ENCODE assay signal across 11 cellular contexts in the genomic region with DNA sequence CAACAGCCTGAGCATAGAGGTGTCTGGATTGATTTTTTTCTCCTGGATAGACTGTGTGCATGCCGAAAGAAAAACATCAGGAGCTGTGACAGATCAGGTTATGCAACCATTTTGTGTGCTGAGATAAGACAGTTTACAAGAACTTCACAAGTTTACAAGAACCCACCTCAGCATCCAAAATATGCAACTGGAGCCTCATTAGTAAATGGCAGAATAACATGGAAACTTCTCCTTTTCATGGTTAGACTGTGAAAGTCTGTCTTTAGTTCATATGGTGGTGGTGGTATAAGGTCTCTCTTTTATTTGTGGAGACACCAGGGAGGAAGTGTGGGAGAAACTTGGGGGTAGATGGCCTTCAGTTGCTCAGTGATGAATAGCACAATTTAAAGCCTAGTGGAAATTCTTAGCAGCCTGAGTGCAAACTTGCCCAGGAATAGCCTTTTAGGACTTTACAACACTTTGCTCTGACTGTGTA. TPM values are rescaled to one million over a fixed set of nuclear protein-coding genes. Genes with fewer than 3 reads are reported as not detected.
DNase-seq lines count a peak whose midpoint lies in the region; ATAC-seq and TF ChIP-seq lines count a peak whose summit lies in the region.
"Had no signal": no experiment of that assay in that cellular context is flagged by ENCODE, and none has a peak within 500 bp of the region (broad histone marks: within the 10 kb centered on the region; RNA-seq: fewer than 3 reads in every experiment).

No MANE protein-coding gene starts in this region.

- peaks cover 64% of the 10 kb centered on the region for H3K4me1 Mint-ChIP-seq in nephron

- peak overlapping the region in 3 of 10 experiments; percentile 15 to 36 (median 35); a peak in 1 of 20 replicates for H3K4me3 ChIP-seq in BLaER1 treated with 17β-estradiol and CSF1 and Interleukin-3, amounts not matched to agents 10 nM and 100 nM
- H3K4me3 ChIP-seq in Karpas-422 (ENCODE audit: low read length) (peak overlapping the region; percentile 53), MG63 (no peak overlapping the region)

- no peaks in the 10 kb centered on the region for H3K9me3 Mint-ChIP-seq in nephron
- H3K9me3 Mint-ChIP-seq: activated CD4-positive, alpha-beta T cell treated with anti-CD3 and anti-CD28 coated beads, Interleukin-2, amount 10 ng/mL, durations not matched to agents 7 days and 5 days had no signal

- H4K20me1 ChIP-seq in BLaER1 treated with 17β-estradiol and CSF1 and Interleukin-3, amounts not matched to agents 10 nM and 100 nM = peaks cover 0 to 27% (median 3%) of the 10 kb centered on the region in 11 experiments; a peak in 14 of 22 replicates
- H4K20me1 ChIP-seq in Karpas-422 (ENCODE audit: insufficient read depth, low read depth, low read length) = peaks cover under 1% of the 10 kb centered on the region; the same call in 1 of the 2 replicates

- H3K4me1 ChIP-seq in BLaER1 treated with 17β-estradiol and CSF1 and Interleukin-3, amounts not matched to agents 10 nM and 100 nM = peaks cover 51 to 77% (median 58%) of the 10 kb centered on the region in 10 experiments
- H3K4me1 ChIP-seq in Karpas-422 (ENCODE audit: low read length) = peaks cover 74% of the 10 kb centered on the region

- no peak overlapping the region for H2AFZ ChIP-seq in Karpas-422 (ENCODE audit: low read length)

- TF ChIP-seq CTCF in nephron (IDR thresholded peaks at IDR 0.05; ENCODE audit: unreplicated experiment in 3 of 3) = no peak

- H3K79me2 ChIP-seq in Karpas-422 (ENCODE audit: low read length) = peaks cover 20% of the 10 kb centered on the region

- no peaks in the 10 kb centered on the region for H3K36me3 Mint-ChIP-seq in nephron (ENCODE audit: low read depth)

- no peaks in the 10 kb centered on the region for H3K27me3 Mint-ChIP-seq in nephron (ENCODE audit: low read depth)
- H3K27me3 Mint-ChIP-seq: activated CD4-positive, alpha-beta T cell treated with anti-CD3 and anti-CD28 coated beads, Interleukin-2, amount 10 ng/mL, durations not matched to agents 7 days and 5 days had no signal

- peak overlapping the region in 7 of 11 experiments; percentile 36 to 59 (median 45); a peak in 7 of 22 replicates for H3K9ac ChIP-seq in BLaER1 treated with 17β-estradiol and CSF1 and Interleukin-3, amounts not matched to agents 10 nM and 100 nM
- peak overlapping the region; percentile 38 for H3K9ac ChIP-seq in Karpas-422 (ENCODE audit: low read length)

- H3K4me3 Mint-ChIP-seq in nephron = peak overlapping the region; percentile 19 to 68 (median 52)
- H3K4me3 Mint-ChIP-seq: activated CD4-positive, alpha-beta T cell treated with anti-CD3 and anti-CD28 coated beads, Interleukin-2, amount 10 ng/mL, durations not matched to agents 7 days and 5 days had no signal

- H3K9me2 ChIP-seq in Karpas-422 (replicated peaks; ENCODE audit: insufficient read depth, low read length) = no peaks in the 10 kb centered on the region

- DNase-seq in Karpas-422 = no peak
- peak; percentile 18 for DNase-seq in astrocyte of the hippocampus (ENCODE audit: low read depth, low spot score)
- DNase-seq in SK-N-DZ (ENCODE audit: low spot score) = no peak
- DNase-seq in mesenteric fat pad (ENCODE audit: low spot score) = no peak
- no peak for DNase-seq in MG63
- DNase-seq: activated CD4-positive, alpha-beta T cell treated with anti-CD3 and anti-CD28 coated beads, Interleukin-2, amount 10 ng/mL, durations not matched to agents 7 days and 5 days; NCI-H1694 treated with DMSO at 0.1 percent for 48 hours had no signal

- no peaks in the 10 kb centered on the region for H3K27me3 ChIP-seq in BLaER1 treated with 17β-estradiol and CSF1 and Interleukin-3, amounts not matched to agents 10 nM and 100 nM
- H3K27me3 ChIP-seq in Karpas-422 (ENCODE audit: low read length) (no peaks in the 10 kb centered on the region), MG63 (no peaks in the 10 kb centered on the region)

- peaks cover 0 to 17% (median 0%) of the 10 kb centered on the region in 11 experiments; a peak in 7 of 22 replicates for H3K36me3 ChIP-seq in BLaER1 treated with 17β-estradiol and CSF1 and Interleukin-3, amounts not matched to agents 10 nM and 100 nM
- H3K36me3 ChIP-seq in Karpas-422 (ENCODE audit: insufficient read depth, low read length) (no peaks in the 10 kb centered on the region), MG63 (peaks cover 4% of the 10 kb centered on the region)

- no peak for ATAC-seq in HG02642 (IDR thresholded peaks at IDR 0.05; ENCODE audit: poor library complexity, unreplicated experiment)
- ATAC-seq: HCT116 had no signal

- peak overlapping the region; percentile 28 to 75 (median 59); a peak in 19 of 22 replicates for H3K27ac ChIP-seq in BLaER1 treated with 17β-estradiol and CSF1 and Interleukin-3, amounts not matched to agents 10 nM and 100 nM
- H3K27ac ChIP-seq in Karpas-422 (ENCODE audit: low read length) = peak overlapping the region; percentile 86

- no peaks in the 10 kb centered on the region for H3K9me3 ChIP-seq in BLaER1 treated with 17β-estradiol and CSF1 and Interleukin-3, amounts not matched to agents 10 nM and 100 nM (replicated peaks in 1 of 11)
- no peaks in the 10 kb centered on the region for H3K9me3 ChIP-seq in Karpas-422 (ENCODE audit: low read length)
- H3K9me3 ChIP-seq in MG63 = no peaks in the 10 kb centered on the region

- peak overlapping the region; percentile 89 to 91 (median 91) for H3K27ac Mint-ChIP-seq in nephron
- H3K27ac Mint-ChIP-seq: activated CD4-positive, alpha-beta T cell treated with anti-CD3 and anti-CD28 coated beads, Interleukin-2, amount 10 ng/mL, durations not matched to agents 7 days and 5 days had no signal

- peak overlapping the region; percentile 62 to 93 (median 83) for H3K4me2 ChIP-seq in BLaER1 treated with 17β-estradiol and CSF1 and Interleukin-3, amounts not matched to agents 10 nM and 100 nM
- H3K4me2 ChIP-seq in Karpas-422 (ENCODE audit: low read depth, low read length, poor library complexity, severe bottlenecking) = peak overlapping the region; percentile 78

RNA-seq across cellular contexts. Expression of gene ZNF609, which starts 3.7 kb away (rescaled TPM):
- total RNA-seq in Karpas-422 (2014; rRNA removed; shearing (Covaris generic); ENCODE audit: low replicate concordance) = 26.7 and 29.6 TPM in 2 replicates
- polyA plus RNA-seq in SK-N-DZ (2014; cell fraction: cytosol; rRNA removed) = 15.0 and 16.2 TPM in 2 replicates
- polyA plus RNA-seq in SK-N-DZ (2014; cell fraction: nucleus; rRNA removed) = 7.6 and 12.0 TPM in 2 replicates
- total RNA-seq in mesenteric fat pad = 37.9 TPM
- total RNA-seq in MG63 (2014; rRNA removed; shearing (Covaris generic); ENCODE audit: low replicate concordance) = 6.2 and 7.1 TPM in 2 replicates
